In the genomic region with DNA sequence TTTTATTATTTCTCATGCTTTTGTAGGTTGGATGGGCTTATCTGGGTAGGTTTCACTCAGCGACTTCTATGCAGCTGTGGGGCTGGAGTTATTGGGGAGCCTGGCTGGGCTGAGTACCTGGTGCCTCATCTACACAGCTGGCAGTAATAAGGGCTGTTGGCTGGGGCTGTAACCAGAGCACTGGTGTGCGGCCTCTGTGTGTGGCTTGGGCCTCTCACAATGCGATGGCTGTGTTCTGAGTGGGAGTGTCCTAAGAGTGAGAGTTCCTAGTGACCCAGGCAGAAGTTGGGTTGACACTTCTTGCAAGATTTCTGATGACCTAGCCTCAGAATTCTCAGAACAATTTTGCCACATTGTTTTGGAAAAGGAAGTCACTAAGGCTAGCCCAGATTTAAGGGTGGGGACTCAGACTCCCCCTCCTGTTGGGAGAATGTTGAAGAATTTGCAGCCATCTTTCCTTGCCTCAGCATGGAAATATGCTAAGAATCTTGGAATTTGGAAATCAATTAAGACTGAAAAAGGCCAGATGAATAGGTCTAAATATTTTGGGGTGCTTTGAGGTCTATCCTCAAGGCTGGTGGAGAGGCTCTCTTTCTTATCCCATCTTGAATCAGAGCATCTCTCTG, we compare ENCODE assay signal across 28 cellular contexts.
"Had no signal": no experiment of that assay in that cellular context is flagged by ENCODE, and none has a peak within 500 bp of the region (broad histone marks: within the 10 kb centered on the region; RNA-seq: fewer than 3 reads in every experiment).

No MANE protein-coding gene starts in this region.

- H3K36me3 ChIP-seq: breast epithelium, esophagus squamous epithelium, neutrophil, pancreas, prostate gland, thyroid gland, upper lobe of left lung had no signal

- H3K4me3 ChIP-seq: breast epithelium, esophagus squamous epithelium, pancreas, prostate gland, thyroid gland, upper lobe of left lung had no signal

- H3K4me3 Mint-ChIP-seq: activated CD4-positive, alpha-beta memory T cell treated with anti-CD3 and anti-CD28 coated beads, Interleukin-2, amount 10 ng/mL, durations not matched to agents 7 days and 5 days; activated CD4-positive, alpha-beta T cell treated with anti-CD3 and anti-CD28 coated beads, Interleukin-2, amount 10 ng/mL, durations not matched to agents 7 days and 5 days; activated naive CD4-positive, alpha-beta T cell treated with anti-CD3 and anti-CD28 coated beads, Interleukin-2, amount 50 U/mL, for 24 hours; activated naive CD8-positive, alpha-beta T cell treated with anti-CD3 and anti-CD28 coated beads, Interleukin-2, amount 50 U/mL, for 24 hours; activated T-cell treated with anti-CD3 and anti-CD28 coated beads, Interleukin-2, amount 50 U/mL, for 4 hours; endodermal cell; mesothelial cell of epicardium; naive B cell; nephron progenitor cell; stimulated activated naive CD8-positive, alpha-beta T cell treated with anti-CD3 and anti-CD28 coated beads, Interleukin-15, Interleukin-2, amounts not matched to agents 100 ng/mL and 50 ng/mL, for 24 hours had no signal

- DNase-seq: activated CD4-positive, alpha-beta memory T cell treated with anti-CD3 and anti-CD28 coated beads, Interleukin-2, amount 10 ng/mL, durations not matched to agents 7 days and 5 days; activated CD4-positive, alpha-beta T cell treated with anti-CD3 and anti-CD28 coated beads for 1 hour; activated CD4-positive, alpha-beta T cell treated with anti-CD3 and anti-CD28 coated beads, Interleukin-2, amount 10 ng/mL, durations not matched to agents 7 days and 5 days; activated naive CD8-positive, alpha-beta T cell treated with anti-CD3 and anti-CD28 coated beads, Interleukin-2, amount 50 U/mL, for 24 hours; activated T-cell treated with anti-CD3 and anti-CD28 coated beads, Interleukin-2, amount 50 U/mL, for 4 hours; central memory CD4-positive, alpha-beta T cell; endodermal cell; esophagus squamous epithelium; foreskin melanocyte; islet precursor cell; left cardiac atrium; left ventricle myocardium superior; naive B cell; nephron progenitor cell; pancreas; retina; stimulated activated CD4-positive, alpha-beta T cell treated with anti-CD3 and anti-CD28 coated beads, Interleukin-2, amount 100 ng/mL, for 48 hours; substantia nigra; T-helper 2 cell; upper lobe of left lung had no signal

- FAIRE-seq: pancreas had no signal

- H3K27ac ChIP-seq: neutrophil, pancreas, prostate gland, upper lobe of left lung had no signal

- H3K27me3 Mint-ChIP-seq: activated CD4-positive, alpha-beta memory T cell treated with anti-CD3 and anti-CD28 coated beads, Interleukin-2, amount 10 ng/mL, durations not matched to agents 7 days and 5 days; activated naive CD8-positive, alpha-beta T cell treated with anti-CD3 and anti-CD28 coated beads, Interleukin-2, amount 50 U/mL, for 24 hours; stimulated activated naive CD8-positive, alpha-beta T cell treated with anti-CD3 and anti-CD28 coated beads, Interleukin-15, Interleukin-2, amounts not matched to agents 100 ng/mL and 50 ng/mL, for 24 hours had no signal

- H3K9me3 ChIP-seq: breast epithelium, esophagus squamous epithelium, neutrophil, pancreas, prostate gland, thyroid gland, upper lobe of left lung had no signal

- H3K27me3 ChIP-seq: breast epithelium, esophagus squamous epithelium, neutrophil, pancreas, thyroid gland, upper lobe of left lung had no signal

- H3K4me1 ChIP-seq: breast epithelium, pancreas, prostate gland, upper lobe of left lung had no signal

- H3K36me3 Mint-ChIP-seq: activated naive CD4-positive, alpha-beta T cell treated with anti-CD3 and anti-CD28 coated beads, Interleukin-2, amount 50 U/mL, for 24 hours; mesothelial cell of epicardium; naive B cell had no signal

- ATAC-seq: activated naive CD8-positive, alpha-beta T cell treated with anti-CD3 and anti-CD28 coated beads, Interleukin-2, amount 50 U/mL, for 24 hours; activated T-cell treated with anti-CD3 and anti-CD28 coated beads, Interleukin-2, amount 50 U/mL, for 4 hours; left cardiac atrium; left ventricle myocardium superior had no signal

- H3K9me3 Mint-ChIP-seq: activated CD4-positive, alpha-beta memory T cell treated with anti-CD3 and anti-CD28 coated beads, Interleukin-2, amount 10 ng/mL, durations not matched to agents 7 days and 5 days; activated CD4-positive, alpha-beta T cell treated with anti-CD3 and anti-CD28 coated beads, Interleukin-2, amount 10 ng/mL, durations not matched to agents 7 days and 5 days; activated naive CD4-positive, alpha-beta T cell treated with anti-CD3 and anti-CD28 coated beads, Interleukin-2, amount 50 U/mL, for 24 hours; activated T-cell treated with anti-CD3 and anti-CD28 coated beads, Interleukin-2, amount 50 U/mL, for 4 hours; activated T-helper 2 cell treated with anti-CD3 and anti-CD28 coated beads, Interferon-gamma antibody, Interleukin-2, Interleukin-4, amounts not matched to agents 10 μg/mL and 5 μg/mL and 100 μg/mL, durations not matched to agents 14 hours and 24 hours and 36 hours; endodermal cell; nephron progenitor cell; stimulated activated naive CD8-positive, alpha-beta T cell treated with anti-CD3 and anti-CD28 coated beads, Interleukin-15, Interleukin-2, amounts not matched to agents 100 ng/mL and 50 ng/mL, for 24 hours had no signal

- H3K27ac Mint-ChIP-seq: activated CD4-positive, alpha-beta memory T cell treated with anti-CD3 and anti-CD28 coated beads, Interleukin-2, amount 10 ng/mL, durations not matched to agents 7 days and 5 days; activated CD4-positive, alpha-beta T cell treated with anti-CD3 and anti-CD28 coated beads, Interleukin-2, amount 10 ng/mL, durations not matched to agents 7 days and 5 days; activated naive CD4-positive, alpha-beta T cell treated with anti-CD3 and anti-CD28 coated beads, Interleukin-2, amount 50 U/mL, for 24 hours; activated naive CD8-positive, alpha-beta T cell treated with anti-CD3 and anti-CD28 coated beads, Interleukin-2, amount 50 U/mL, for 24 hours; activated T-helper 2 cell treated with anti-CD3 and anti-CD28 coated beads, Interferon-gamma antibody, Interleukin-2, Interleukin-4, amounts not matched to agents 10 μg/mL and 5 μg/mL and 100 μg/mL, durations not matched to agents 14 hours and 24 hours and 36 hours; endodermal cell; mesothelial cell of epicardium; naive B cell; stimulated activated naive CD8-positive, alpha-beta T cell treated with anti-CD3 and anti-CD28 coated beads, Interleukin-15, Interleukin-2, amounts not matched to agents 100 ng/mL and 50 ng/mL, for 24 hours had no signal

- H3K4me1 Mint-ChIP-seq: activated CD4-positive, alpha-beta memory T cell treated with anti-CD3 and anti-CD28 coated beads, Interleukin-2, amount 10 ng/mL, durations not matched to agents 7 days and 5 days; activated CD4-positive, alpha-beta T cell treated with anti-CD3 and anti-CD28 coated beads, Interleukin-2, amount 10 ng/mL, durations not matched to agents 7 days and 5 days; activated naive CD4-positive, alpha-beta T cell treated with anti-CD3 and anti-CD28 coated beads, Interleukin-2, amount 50 U/mL, for 24 hours; activated naive CD8-positive, alpha-beta T cell treated with anti-CD3 and anti-CD28 coated beads, Interleukin-2, amount 50 U/mL, for 24 hours; endodermal cell; mesothelial cell of epicardium; naive B cell had no signal
